ENCODE assay signal across 11 cellular contexts in the genomic region with DNA sequence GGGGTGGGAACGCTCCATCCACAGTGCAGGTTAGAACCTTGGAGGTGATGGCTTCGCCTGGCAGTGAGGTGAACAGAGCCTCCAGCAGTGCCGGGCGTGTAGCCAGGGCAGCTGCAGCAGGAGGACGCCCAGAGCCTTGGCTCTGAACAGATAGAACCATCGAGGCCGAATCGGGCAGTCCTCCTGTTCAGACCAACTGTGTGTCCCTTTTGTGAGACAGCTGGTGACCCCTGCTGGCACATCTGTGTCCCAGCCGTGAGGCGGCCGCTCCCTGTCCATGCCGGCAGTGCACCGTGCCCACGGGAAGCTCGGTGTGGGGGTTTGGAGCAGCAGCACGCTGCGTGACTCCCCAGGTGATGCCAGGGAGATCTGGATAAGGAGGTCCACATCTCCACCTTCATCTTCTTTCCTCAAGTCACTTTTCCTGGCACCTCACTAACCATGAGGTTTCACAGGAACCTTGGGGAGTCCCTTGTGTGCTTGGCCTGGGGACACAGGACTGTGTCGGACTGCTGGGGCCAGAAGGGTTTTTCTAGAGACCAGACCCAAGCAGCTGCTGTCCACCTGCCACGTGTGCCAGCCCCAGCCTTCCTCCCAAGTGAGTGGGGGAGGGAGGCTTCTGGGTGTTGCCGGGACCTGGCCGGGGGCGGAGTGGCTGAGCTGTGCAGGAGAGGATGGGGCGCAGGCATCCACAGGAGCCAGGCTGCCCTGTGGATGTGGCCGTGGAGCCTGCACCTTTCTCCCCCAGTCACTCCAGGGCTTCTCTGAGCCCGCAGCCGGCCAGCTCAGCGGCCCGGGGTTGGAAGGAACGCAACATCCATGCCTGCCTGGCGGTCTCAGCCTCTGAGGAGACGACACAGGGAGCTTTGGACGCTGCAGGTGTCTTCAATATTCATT.
DNase-seq lines count a peak whose midpoint lies in the region; ATAC-seq, FAIRE-seq and TF ChIP-seq lines count a peak whose summit lies in the region.
"Had no signal": no experiment of that assay in that cellular context is flagged by ENCODE, and none has a peak within 500 bp of the region (broad histone marks: within the 10 kb centered on the region; RNA-seq: fewer than 3 reads in every experiment).

No MANE protein-coding gene starts in this region.

- H3K9ac ChIP-seq in HepG2 (ENCODE audit: insufficient read depth, low read depth, low read length), result no peak overlapping the region

- no peak overlapping the region for H3K27ac ChIP-seq in HepG2 (ENCODE audit: extremely low read length, insufficient read depth, low read length)
- H3K27ac ChIP-seq in right lobe of liver, result no peak overlapping the region
- no peak overlapping the region for H3K27ac ChIP-seq in WERI-Rb-1
- H3K27ac ChIP-seq in hepatocyte, result peak overlapping the region; percentile 56
- no peak overlapping the region for H3K27ac ChIP-seq in upper lobe of right lung
- peak overlapping the region in 1 of 2 donors; percentile 65 for H3K27ac ChIP-seq in uterus

- TF ChIP-seq EP300 in HepG2 (IDR thresholded peaks at IDR 0.05; ENCODE audit: low read depth in 2 of 2, low read length in 2 of 2) (no peak), HepG2 (CRISPR knock-in tag; IDR thresholded peaks at IDR 0.05; ENCODE audit: borderline replicate concordance) (no peak)

- peaks cover 2 to 17% of the 10 kb centered on the region in 2 experiments; a peak in 3 of 5 replicates for H3K36me3 ChIP-seq in HepG2 (replicated peaks in 1 of 2; ENCODE audit: control insufficient read depth in 1 of 2, insufficient read depth in 2 of 2, low read length in 2 of 2)
- H3K36me3 ChIP-seq in right lobe of liver, result peaks cover 0 to 13% (median 3%) of the 10 kb centered on the region in 4 donors
- H3K36me3 ChIP-seq in WERI-Rb-1, result peaks cover 19% of the 10 kb centered on the region
- no peaks in the 10 kb centered on the region for H3K36me3 ChIP-seq in hepatocyte (replicated peaks; ENCODE audit: insufficient read depth, low read depth)
- H3K36me3 ChIP-seq in upper lobe of right lung, result peaks cover 13% of the 10 kb centered on the region
- H3K36me3 ChIP-seq in uterus, result no peaks in the 10 kb centered on the region

- 98% methylated on average over 18 of the region's 32 CpGs for WGBS in HepG2 (ENCODE audit: low lambda C conversion rate)
- 88% methylated on average over 9 of the region's 32 CpGs for WGBS in right lobe of liver (ENCODE audit: insufficient coverage, low coverage, low lambda C conversion rate, missing lambda C conversion rate)
- WGBS in hepatocyte (ENCODE audit: low lambda C conversion rate, missing lambda C conversion rate), result 94% methylated on average over 30 of the region's 32 CpGs

- DNase-seq in HepG2 (ENCODE audit: low spot score), result no peak
- DNase-seq in right lobe of liver, result no peak
- DNase-seq in WERI-Rb-1, result no peak
- no peak for DNase-seq in hepatocyte (ENCODE audit: low spot score)
- peak; percentile 48 for DNase-seq in upper lobe of right lung
- DNase-seq in uterus, result no peak
- no peak for DNase-seq in HPDE6-E6E7 (ENCODE audit: extremely low spot score)
- DNase-seq: NCI-H187, small intestine had no signal

- CTCF ChIA-PET in HepG2 (lab: Yijun Ruan, JAX; ENCODE audit: low intra/inter-chr PET ratio, low total read pairs), result no interaction called here

- no peaks in the 10 kb centered on the region for H3K4me1 ChIP-seq in HepG2 (ENCODE audit: insufficient read depth, low read length)
- H3K4me1 ChIP-seq in right lobe of liver, result no peaks in the 10 kb centered on the region
- peaks cover 4% of the 10 kb centered on the region for H3K4me1 ChIP-seq in hepatocyte (ENCODE audit: insufficient read depth)
- no peaks in the 10 kb centered on the region for H3K4me1 ChIP-seq in upper lobe of right lung
- peaks cover 0 to 12% of the 10 kb centered on the region in 2 donors for H3K4me1 ChIP-seq in uterus

- H4K20me1 ChIP-seq in HepG2 (ENCODE audit: insufficient read depth, low read length) (no peaks in the 10 kb centered on the region; the same call in 1 of the 2 replicates), hepatocyte (ENCODE audit: insufficient read depth, poor library complexity, severe bottlenecking) (no peaks in the 10 kb centered on the region)

- H3K4me3 ChIP-seq in HepG2 (replicated peaks in 1 of 3; ENCODE audit: insufficient read depth in 1 of 3, low read depth in 2 of 3, low read length in 3 of 3) (no peak overlapping the region), right lobe of liver (no peak overlapping the region), WERI-Rb-1 (ENCODE audit: low read depth, low read length) (no peak overlapping the region), hepatocyte (no peak overlapping the region), upper lobe of right lung (no peak overlapping the region), uterus (no peak overlapping the region)
- H3K4me3 ChIP-seq: lung had no signal

- no TSS peak for BruUV-seq in HepG2 (replicated peaks; lab: Mats Ljungman, UMichigan)

- no peak for TF ChIP-seq RAD21 in HepG2 (CRISPR knock-in tag; IDR thresholded peaks at IDR 0.05)

- H2AFZ ChIP-seq in HepG2 (ENCODE audit: low read length) (no peak overlapping the region), hepatocyte (no peak overlapping the region)

- H3K9me3 ChIP-seq in HepG2 (ENCODE audit: low read length) (no peaks in the 10 kb centered on the region), right lobe of liver (no peaks in the 10 kb centered on the region), WERI-Rb-1 (ENCODE audit: severe bottlenecking) (no peaks in the 10 kb centered on the region), hepatocyte (ENCODE audit: low read depth) (no peaks in the 10 kb centered on the region), upper lobe of right lung (no peaks in the 10 kb centered on the region), uterus (no peaks in the 10 kb centered on the region)

- no peak for FAIRE-seq in HepG2 (lab: Jason Lieb, UNC)
- FAIRE-seq: small intestine had no signal

- TF ChIP-seq POLR2A in HepG2 (IDR thresholded peaks at IDR 0.05; ENCODE audit: insufficient read depth in 1 of 2, low read depth in 2 of 2, low read length in 2 of 2) (no peak), right lobe of liver (IDR thresholded peaks at IDR 0.05) (no peak), uterus (IDR thresholded peaks at IDR 0.05) (no peak)

- in situ Hi-C loops in HepG2 (cut with HindIII; ENCODE audit: extremely low pct_ligation_motif_present, low pct_unique_long_range_greater_than_20kb), result no loop called here

- ATAC-seq in HepG2 (peak; percentile 43), right lobe of liver (no peak), upper lobe of right lung (no peak), HG03442 (IDR thresholded peaks at IDR 0.05; ENCODE audit: unreplicated experiment) (no peak)

- POLR2A ChIA-PET in HepG2 (lab: Yijun Ruan, JAX), result no interaction called here

- H3K79me2 ChIP-seq in HepG2 (ENCODE audit: insufficient read depth, low read length) (no peaks in the 10 kb centered on the region), hepatocyte (peaks cover 8% of the 10 kb centered on the region)

- intact Hi-C loops in HepG2 (cut with micrococcal nuclease; ENCODE audit: unreplicated experiment) (no loop called here), right lobe of liver (cut with DNase I) (no loop called here), upper lobe of right lung (cut with DNase I) (no loop called here), uterus (cut with DNase I; ENCODE audit: low total_unique reads) (no loop called here)

- TF ChIP-seq CTCF in HepG2 (CRISPR knock-in tag; IDR thresholded peaks at IDR 0.05) (peak; percentile 36; the same call in 1 of the 2 replicates), right lobe of liver (IDR thresholded peaks at IDR 0.05) (peak in 1 of 4 donors; percentile 9), WERI-Rb-1 (IDR thresholded peaks at IDR 0.05; ENCODE audit: low read depth, low read length) (peak; percentile 47), hepatocyte (IDR thresholded peaks at IDR 0.05; ENCODE audit: poor library complexity) (peak; percentile 11), upper lobe of right lung (IDR thresholded peaks at IDR 0.05) (no peak), uterus (IDR thresholded peaks at IDR 0.05) (no peak)

- H3K9me2 ChIP-seq in hepatocyte (replicated peaks; ENCODE audit: insufficient read depth), result no peaks in the 10 kb centered on the region

- H3K4me2 ChIP-seq in HepG2 (ENCODE audit: low read depth, low read length) (no peak overlapping the region), hepatocyte (no peak overlapping the region)

- H3K27me3 ChIP-seq in HepG2 (ENCODE audit: control insufficient read depth in 1 of 2, insufficient read depth in 2 of 2, low read length in 2 of 2) (no peaks in the 10 kb centered on the region), right lobe of liver (no peaks in the 10 kb centered on the region), WERI-Rb-1 (ENCODE audit: insufficient read depth, low read depth, severe bottlenecking) (no peaks in the 10 kb centered on the region), hepatocyte (no peaks in the 10 kb centered on the region), upper lobe of right lung (no peaks in the 10 kb centered on the region), uterus (no peaks in the 10 kb centered on the region)

TF ChIP-seq in HepG2, 621 proteins besides CTCF, POLR2A, EP300 and RAD21:
- TF ChIP-seq RBM22 (optimal IDR thresholded peaks at IDR 0.05; ENCODE audit: low read length), result peak; percentile 50
- no peak for TF ChIP-seq SP5 (CRISPR knock-in tag; IDR thresholded peaks at IDR 0.05; ENCODE audit: borderline replicate concordance, low read depth)
- TF ChIP-seq, protein P1, sequence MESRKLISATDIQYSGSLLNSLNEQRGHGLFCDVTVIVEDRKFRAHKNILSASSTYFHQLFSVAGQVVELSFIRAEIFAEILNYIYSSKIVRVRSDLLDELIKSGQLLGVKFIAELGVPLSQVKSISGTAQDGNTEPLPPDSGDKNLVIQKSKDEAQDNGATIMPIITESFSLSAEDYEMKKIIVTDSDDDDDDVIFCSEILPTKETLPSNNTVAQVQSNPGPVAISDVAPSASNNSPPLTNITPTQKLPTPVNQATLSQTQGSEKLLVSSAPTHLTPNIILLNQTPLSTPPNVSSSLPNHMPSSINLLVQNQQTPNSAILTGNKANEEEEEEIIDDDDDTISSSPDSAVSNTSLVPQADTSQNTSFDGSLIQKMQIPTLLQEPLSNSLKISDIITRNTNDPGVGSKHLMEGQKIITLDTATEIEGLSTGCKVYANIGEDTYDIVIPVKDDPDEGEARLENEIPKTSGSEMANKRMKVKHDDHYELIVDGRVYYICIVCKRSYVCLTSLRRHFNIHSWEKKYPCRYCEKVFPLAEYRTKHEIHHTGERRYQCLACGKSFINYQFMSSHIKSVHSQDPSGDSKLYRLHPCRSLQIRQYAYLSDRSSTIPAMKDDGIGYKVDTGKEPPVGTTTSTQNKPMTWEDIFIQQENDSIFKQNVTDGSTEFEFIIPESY (CRISPR knock-in tag; IDR thresholded peaks at IDR 0.05), result peak; percentile 96
- no peak for TF ChIP-seq PTBP1 (IDR thresholded peaks at IDR 0.05; ENCODE audit: low read depth, low read length, poor library complexity, severe bottlenecking)
TF ChIP-seq in HepG2: peak in this region for 2.

Comparison
In these comparisons a context has a peak if more than half of its experiments do, and no peak if none do; other contexts are left out.
1. CTCF ChIP-seq: peak in HepG2 (single experiment), WERI-Rb-1 (single experiment) and hepatocyte (single experiment); none in upper lobe of right lung (single experiment) and uterus (0 of 4).